Comparison of ENCODE assay signal across 8 cellular contexts in genomic region chr19:1252221-1252817, GRCh38. TPM values are rescaled to one million over a fixed set of nuclear protein-coding genes. Genes with fewer than 3 reads are reported as not detected.
DNase-seq lines count a peak whose midpoint lies in the region; ATAC-seq lines count a peak whose summit lies in the region.

No MANE protein-coding gene starts in this region.

- H3K9me3 Mint-ChIP-seq in CD4-positive, alpha-beta memory T cell = peaks cover 0 to 11% (median 0%) of the 10 kb centered on the region in 8 donors
- no peaks in the 10 kb centered on the region for H3K9me3 Mint-ChIP-seq in activated CD8-positive, alpha-beta memory T cell treated with anti-CD3 and anti-CD28 coated beads, Interleukin-2, amount 10 ng/mL, durations not matched to agents 7 days and 5 days (ENCODE audit: low read depth)

- intact Hi-C loops in CD4-positive, alpha-beta memory T cell (cut with micrococcal nuclease) = loop anchor here (5.0 kb wide), 1 partner anchor 155 kb away; the partner anchor contains the start of gene DAZAP1

- peak; percentile 66 to 84 (median 68) for DNase-seq in CD4-positive, alpha-beta memory T cell
- peak; percentile 97 for DNase-seq in M059J (ENCODE audit: low read depth)
- DNase-seq in activated CD8-positive, alpha-beta memory T cell treated with anti-CD3 and anti-CD28 coated beads, Interleukin-2, amount 10 ng/mL, durations not matched to agents 7 days and 5 days = peak; percentile 84
- peak; percentile 90 for DNase-seq in mucosa of gallbladder (ENCODE audit: low spot score)
- DNase-seq in superior temporal gyrus (ENCODE audit: extremely low spot score) = peak; percentile 74

- H3K27me3 ChIP-seq in CD4-positive, alpha-beta memory T cell (ENCODE audit: insufficient read depth, low read length) = no peaks in the 10 kb centered on the region
- no peaks in the 10 kb centered on the region for H3K27me3 ChIP-seq in esophagus (ENCODE audit: control insufficient read depth in 1 of 2, insufficient read depth in 2 of 2, low read length in 2 of 2)

- H3K9me3 ChIP-seq in CD4-positive, alpha-beta memory T cell (ENCODE audit: control insufficient read depth in 1 of 2, low read length in 2 of 2) = no peaks in the 10 kb centered on the region
- H3K9me3 ChIP-seq in esophagus (ENCODE audit: control insufficient read depth in 2 of 2, insufficient read depth in 1 of 2, low read depth in 1 of 2, low read length in 1 of 2) = no peaks in the 10 kb centered on the region

- 0 to 1% methylated on average over 26 to 30 of the region's 30 CpGs for WGBS in esophagus, 2 donors

- peaks cover 29% of the 10 kb centered on the region for H3K36me3 ChIP-seq in CD4-positive, alpha-beta memory T cell (ENCODE audit: insufficient read depth, low read length)
- H3K36me3 ChIP-seq in esophagus (ENCODE audit: control insufficient read depth in 2 of 2, insufficient read depth in 2 of 2, low read length in 1 of 2) = peaks cover 16 to 34% of the 10 kb centered on the region in 2 donors

- H3K4me1 ChIP-seq in CD4-positive, alpha-beta memory T cell (ENCODE audit: insufficient read depth, low read length) = peaks cover 47% of the 10 kb centered on the region
- H3K4me1 ChIP-seq in esophagus (ENCODE audit: control insufficient read depth in 2 of 2, insufficient read depth in 2 of 2, low read length in 1 of 2) = peaks cover 7 to 29% of the 10 kb centered on the region in 2 donors

- ATAC-seq in activated CD8-positive, alpha-beta memory T cell treated with anti-CD3 and anti-CD28 coated beads, Interleukin-2, amount 10 ng/mL, durations not matched to agents 7 days and 5 days = no peak
- ATAC-seq in HG03460 (IDR thresholded peaks at IDR 0.05; ENCODE audit: unreplicated experiment) (no peak), GM21717 (IDR thresholded peaks at IDR 0.05; ENCODE audit: unreplicated experiment) (no peak)

- H3K27me3 Mint-ChIP-seq in CD4-positive, alpha-beta memory T cell = no peaks in the 10 kb centered on the region
- H3K27me3 Mint-ChIP-seq in activated CD8-positive, alpha-beta memory T cell treated with anti-CD3 and anti-CD28 coated beads, Interleukin-2, amount 10 ng/mL, durations not matched to agents 7 days and 5 days = no peaks in the 10 kb centered on the region

- peak overlapping the region; percentile 42 to 98 (median 89) for H3K27ac Mint-ChIP-seq in CD4-positive, alpha-beta memory T cell
- peak overlapping the region; percentile 92 for H3K27ac Mint-ChIP-seq in activated CD8-positive, alpha-beta memory T cell treated with anti-CD3 and anti-CD28 coated beads, Interleukin-2, amount 10 ng/mL, durations not matched to agents 7 days and 5 days

- peaks cover 18 to 26% of the 10 kb centered on the region in 2 donors for H3K36me3 Mint-ChIP-seq in CD4-positive, alpha-beta memory T cell
- H3K36me3 Mint-ChIP-seq in activated CD8-positive, alpha-beta memory T cell treated with anti-CD3 and anti-CD28 coated beads, Interleukin-2, amount 10 ng/mL, durations not matched to agents 7 days and 5 days = peaks cover 31% of the 10 kb centered on the region

- H3K4me1 Mint-ChIP-seq in CD4-positive, alpha-beta memory T cell = peaks cover 3 to 32% (median 17%) of the 10 kb centered on the region in 4 donors
- H3K4me1 Mint-ChIP-seq in activated CD8-positive, alpha-beta memory T cell treated with anti-CD3 and anti-CD28 coated beads, Interleukin-2, amount 10 ng/mL, durations not matched to agents 7 days and 5 days = peaks cover 17% of the 10 kb centered on the region

- H3K27ac ChIP-seq in CD4-positive, alpha-beta memory T cell (ENCODE audit: low read depth, low read length) = peak overlapping the region; percentile 86
- H3K27ac ChIP-seq in esophagus (ENCODE audit: low read depth in 2 of 2, low read length in 1 of 2) = peak overlapping the region; percentile 98 to 99

- CTCF ChIA-PET in CD4-positive, alpha-beta memory T cell (lab: Charles Lee; ENCODE audit: partially characterized antibody) = interaction anchor here (0.7 to 1.8 kb wide), 7 partner anchors 8 to 21 kb away, joined by 3 to 10 read pairs (median 5); partner anchors contain the start of gene CIRBP
- CTCF ChIA-PET in activated CD8-positive, alpha-beta memory T cell treated with anti-CD3 and anti-CD28 coated beads, Interleukin-2, amount 10 ng/mL, durations not matched to agents 7 days and 5 days (lab: Charles Lee) = interaction anchor here (1.9 to 17.8 kb wide), 3 partner anchors 9 to 15 kb away, joined by 12 to 723 read pairs (median 88); partner anchors contain the start of genes ATP5F1D, CBARP and CIRBP

- H3K4me3 ChIP-seq in CD4-positive, alpha-beta memory T cell (ENCODE audit: low read length in 2 of 2) = peak overlapping the region; percentile 52 to 66
- peak overlapping the region; percentile 82 to 86 for H3K4me3 ChIP-seq in esophagus (ENCODE audit: low read depth in 1 of 2, low read length in 2 of 2)

- peak overlapping the region; percentile 79 to 95 (median 92) for H3K4me3 Mint-ChIP-seq in CD4-positive, alpha-beta memory T cell
- peak overlapping the region; percentile 98 for H3K4me3 Mint-ChIP-seq in activated CD8-positive, alpha-beta memory T cell treated with anti-CD3 and anti-CD28 coated beads, Interleukin-2, amount 10 ng/mL, durations not matched to agents 7 days and 5 days

- POLR2A ChIA-PET in CD4-positive, alpha-beta memory T cell (lab: Charles Lee; ENCODE audit: partially characterized antibody) = interaction anchor here (0.6 to 10.8 kb wide), 15 partner anchors 7 to 343 kb away, joined by 3 to 397 read pairs (median 7); partner anchors contain the start of genes ARHGAP45, ATP5F1D, CIRBP and FAM174C

RNA-seq across cellular contexts. Expression of gene MIDN, which starts 3.9 kb away (rescaled TPM):
- 10 to 100 TPM; 30.3 to 34.0 TPM for total RNA-seq in CD4-positive, alpha-beta memory T cell
- 1 to 10 TPM in 1 of 2 donors, under 1 TPM in 1; 0.75 to 6.1 TPM for polyA plus RNA-seq in CD4-positive, alpha-beta memory T cell
- total RNA-seq in M059J (2014; rRNA removed; shearing (Covaris generic)) = 4.5 and 11.0 TPM in 2 replicates
- total RNA-seq in activated CD8-positive, alpha-beta memory T cell treated with anti-CD3 and anti-CD28 coated beads, Interleukin-2, amount 10 ng/mL, durations not matched to agents 7 days and 5 days = 10 to 100 TPM; 73.3 to 88.6 TPM
- polyA plus RNA-seq in esophagus = 10 to 100 TPM; 36.4 to 38.7 TPM
- total RNA-seq in mucosa of gallbladder = 127 TPM

RNA-seq across cellular contexts. Expression of gene ATP5F1D, which starts 10.8 kb away (rescaled TPM):
- 100 to 1,000 TPM; 105 to 108 TPM for total RNA-seq in CD4-positive, alpha-beta memory T cell
- polyA plus RNA-seq in CD4-positive, alpha-beta memory T cell = 100 to 1,000 TPM; 133 to 243 TPM
- total RNA-seq in M059J (2014; rRNA removed; shearing (Covaris generic)) = 45.0 and 69.8 TPM in 2 replicates
- 100 to 1,000 TPM; 190 to 221 TPM for total RNA-seq in activated CD8-positive, alpha-beta memory T cell treated with anti-CD3 and anti-CD28 coated beads, Interleukin-2, amount 10 ng/mL, durations not matched to agents 7 days and 5 days
- 100 to 1,000 TPM; 234 to 289 TPM for polyA plus RNA-seq in esophagus
- total RNA-seq in mucosa of gallbladder = 213 TPM

RNA-seq across cellular contexts. Expression of gene CBARP, which starts 14.5 kb away (rescaled TPM):
- not detected for total RNA-seq in CD4-positive, alpha-beta memory T cell
- not detected for polyA plus RNA-seq in CD4-positive, alpha-beta memory T cell
- total RNA-seq in M059J (2014; rRNA removed; shearing (Covaris generic)) = 0.44 and 4.4 TPM in 2 replicates
- under 1 TPM; 0.29 to 0.52 TPM for total RNA-seq in activated CD8-positive, alpha-beta memory T cell treated with anti-CD3 and anti-CD28 coated beads, Interleukin-2, amount 10 ng/mL, durations not matched to agents 7 days and 5 days
- polyA plus RNA-seq in esophagus = 1 to 10 TPM in 1 of 2 donors, under 1 TPM in 1; 0.95 to 1.3 TPM
- total RNA-seq in mucosa of gallbladder = 1.1 TPM

RNA-seq across cellular contexts. Expression of gene CIRBP, which starts 16.8 kb away (rescaled TPM):
- 100 to 1,000 TPM; 574 to 638 TPM for total RNA-seq in CD4-positive, alpha-beta memory T cell
- polyA plus RNA-seq in CD4-positive, alpha-beta memory T cell = 100 to 1,000 TPM; 160 to 257 TPM
- total RNA-seq in M059J (2014; rRNA removed; shearing (Covaris generic)) = 115 and 145 TPM in 2 replicates
- 100 to 1,000 TPM; 189 to 210 TPM for total RNA-seq in activated CD8-positive, alpha-beta memory T cell treated with anti-CD3 and anti-CD28 coated beads, Interleukin-2, amount 10 ng/mL, durations not matched to agents 7 days and 5 days
- polyA plus RNA-seq in esophagus = 100 to 1,000 TPM; 231 to 265 TPM
- 382 TPM for total RNA-seq in mucosa of gallbladder

RNA-seq across cellular contexts. Expression of gene FAM174C, which starts 23.0 kb away (rescaled TPM):
- total RNA-seq in CD4-positive, alpha-beta memory T cell = 10 to 100 TPM; 50.5 to 54.2 TPM
- polyA plus RNA-seq in CD4-positive, alpha-beta memory T cell = 100 to 1,000 TPM in 1 of 2 donors, 10 to 100 TPM in 1; 57.2 to 114 TPM
- total RNA-seq in M059J (2014; rRNA removed; shearing (Covaris generic)) = 108 and 128 TPM in 2 replicates
- total RNA-seq in activated CD8-positive, alpha-beta memory T cell treated with anti-CD3 and anti-CD28 coated beads, Interleukin-2, amount 10 ng/mL, durations not matched to agents 7 days and 5 days = 10 to 100 TPM; 54.7 to 60.3 TPM
- 10 to 100 TPM; 45.8 to 46.7 TPM for polyA plus RNA-seq in esophagus
- 57.6 TPM for total RNA-seq in mucosa of gallbladder
